ENCODE assay signal across 1 cellular context in the genomic region with DNA sequence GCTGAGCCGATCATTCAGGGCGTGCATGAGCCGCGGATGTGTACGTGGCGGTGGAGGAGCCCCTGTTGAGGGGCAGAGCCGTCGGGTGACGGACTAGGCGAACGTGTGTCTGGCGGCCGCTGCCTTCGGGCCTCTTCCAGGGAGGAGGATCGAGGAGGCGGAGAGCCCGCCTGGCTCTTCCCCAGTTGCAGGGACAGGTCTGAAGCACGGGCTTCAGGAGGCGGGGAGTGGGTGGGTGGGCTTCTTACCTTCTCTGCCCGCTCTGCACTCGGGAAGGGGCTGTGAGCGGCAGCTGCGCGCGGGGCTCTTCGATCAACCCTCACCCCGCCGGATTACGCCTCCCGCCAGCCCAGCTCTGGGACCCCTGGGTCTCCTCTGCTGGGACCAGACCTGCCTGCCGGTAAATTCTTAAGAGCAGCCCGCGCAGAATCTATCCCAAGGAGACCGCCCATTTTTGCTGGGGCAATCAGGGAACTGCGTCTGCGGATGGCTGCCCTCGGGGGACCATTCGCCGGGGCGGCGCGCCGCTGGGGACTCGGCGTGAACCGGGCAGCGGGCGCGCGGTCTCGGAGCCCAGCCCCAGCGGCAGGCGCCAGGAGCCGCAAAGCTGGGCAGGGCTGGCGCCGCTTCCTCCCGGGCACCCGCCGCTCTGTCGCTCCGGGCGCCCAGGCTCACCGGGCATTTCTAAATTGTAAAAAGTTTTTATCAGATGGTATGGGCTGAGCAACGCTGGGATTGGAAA.
TF ChIP-seq lines count a peak whose summit lies in the region.

No MANE protein-coding gene starts in this region.

TF ChIP-seq in HEK293, 187 proteins besides CTCF, POLR2A, EP300 and RAD21 (continued from another document and continues in another):
- TF ChIP-seq, protein P1, sequence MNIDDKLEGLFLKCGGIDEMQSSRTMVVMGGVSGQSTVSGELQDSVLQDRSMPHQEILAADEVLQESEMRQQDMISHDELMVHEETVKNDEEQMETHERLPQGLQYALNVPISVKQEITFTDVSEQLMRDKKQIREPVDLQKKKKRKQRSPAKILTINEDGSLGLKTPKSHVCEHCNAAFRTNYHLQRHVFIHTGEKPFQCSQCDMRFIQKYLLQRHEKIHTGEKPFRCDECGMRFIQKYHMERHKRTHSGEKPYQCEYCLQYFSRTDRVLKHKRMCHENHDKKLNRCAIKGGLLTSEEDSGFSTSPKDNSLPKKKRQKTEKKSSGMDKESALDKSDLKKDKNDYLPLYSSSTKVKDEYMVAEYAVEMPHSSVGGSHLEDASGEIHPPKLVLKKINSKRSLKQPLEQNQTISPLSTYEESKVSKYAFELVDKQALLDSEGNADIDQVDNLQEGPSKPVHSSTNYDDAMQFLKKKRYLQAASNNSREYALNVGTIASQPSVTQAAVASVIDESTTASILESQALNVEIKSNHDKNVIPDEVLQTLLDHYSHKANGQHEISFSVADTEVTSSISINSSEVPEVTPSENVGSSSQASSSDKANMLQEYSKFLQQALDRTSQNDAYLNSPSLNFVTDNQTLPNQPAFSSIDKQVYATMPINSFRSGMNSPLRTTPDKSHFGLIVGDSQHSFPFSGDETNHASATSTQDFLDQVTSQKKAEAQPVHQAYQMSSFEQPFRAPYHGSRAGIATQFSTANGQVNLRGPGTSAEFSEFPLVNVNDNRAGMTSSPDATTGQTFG (tag by site-specific recombination; IDR thresholded peaks at IDR 0.05; ENCODE audit: borderline replicate concordance) = no peak
- TF ChIP-seq ZNF837 (tag by site-specific recombination; IDR thresholded peaks at IDR 0.05) (no peak), ZNF404 (tag by site-specific recombination; IDR thresholded peaks at IDR 0.05) (no peak), ZNF610 (tag by site-specific recombination; IDR thresholded peaks at IDR 0.05; ENCODE audit: borderline replicate concordance) (no peak), ZNF664 (tag by site-specific recombination; IDR thresholded peaks at IDR 0.05) (no peak), ZNF433 (tag by site-specific recombination; IDR thresholded peaks at IDR 0.05; ENCODE audit: low read depth) (no peak), ZNF501 (tag by site-specific recombination; IDR thresholded peaks at IDR 0.05) (no peak), IKZF3 (tag by site-specific recombination; IDR thresholded peaks at IDR 0.05) (no peak), KLF9 (tag by site-specific recombination; IDR thresholded peaks at IDR 0.05; ENCODE audit: low read depth) (no peak), GLIS2 (tag by site-specific recombination; IDR thresholded peaks at IDR 0.05) (peak; percentile 65), ZNF600 (tag by site-specific recombination; IDR thresholded peaks at IDR 0.05) (0 out of 2 replicates have a peak, but pooled peaks have one; percentile 33), ZNF843 (tag by site-specific recombination; IDR thresholded peaks at IDR 0.05) (no peak), ZNF549 (tag by site-specific recombination; IDR thresholded peaks at IDR 0.05) (no peak), ZIC2 (tag by site-specific recombination; IDR thresholded peaks at IDR 0.05) (peak; percentile 57), ZEB2 (tag by site-specific recombination; IDR thresholded peaks at IDR 0.05) (no peak), KLF1 (tag by site-specific recombination; IDR thresholded peaks at IDR 0.05) (no peak), ZSCAN30 (tag by site-specific recombination; IDR thresholded peaks at IDR 0.05) (0 out of 2 replicates have a peak, but pooled peaks have one; percentile 11), ZNF555 (tag by site-specific recombination; conservative IDR thresholded peaks at IDR 0.05) (no peak), ZNF510 (tag by site-specific recombination; IDR thresholded peaks at IDR 0.05; ENCODE audit: insufficient replicate concordance) (no peak), YY2 (tag by site-specific recombination; IDR thresholded peaks at IDR 0.05) (no peak), ZBTB7A (tag by site-specific recombination; IDR thresholded peaks at IDR 0.05; ENCODE audit: low read depth) (no peak), GLI4 (tag by site-specific recombination; IDR thresholded peaks at IDR 0.05) (no peak), ZFP3 (tag by site-specific recombination; IDR thresholded peaks at IDR 0.05; ENCODE audit: low read depth) (no peak), ZBTB8A (tag by site-specific recombination; IDR thresholded peaks at IDR 0.05) (peak; percentile 12), ZNF335 (tag by site-specific recombination; conservative IDR thresholded peaks at IDR 0.05) (peak; percentile 67; the same call in 1 of the 2 replicates), ZNF629 (tag by site-specific recombination; IDR thresholded peaks at IDR 0.05) (no peak), ZSCAN23 (tag by site-specific recombination; IDR thresholded peaks at IDR 0.05) (no peak), ZNF544 (tag by site-specific recombination; IDR thresholded peaks at IDR 0.05) (no peak), ZNF112 (tag by site-specific recombination; IDR thresholded peaks at IDR 0.05) (no peak), ZNF114 (tag by site-specific recombination; IDR thresholded peaks at IDR 0.05) (no peak), BCL11B (tag by site-specific recombination; IDR thresholded peaks at IDR 0.05; ENCODE audit: low read depth) (no peak), ZNF747 (tag by site-specific recombination; IDR thresholded peaks at IDR 0.05) (no peak), ZNF354C (tag by site-specific recombination; IDR thresholded peaks at IDR 0.05; ENCODE audit: borderline replicate concordance, low read depth) (no peak), ZNF530 (tag by site-specific recombination; IDR thresholded peaks at IDR 0.05; ENCODE audit: low read depth) (no peak), ZNF302 (tag by site-specific recombination; IDR thresholded peaks at IDR 0.05; ENCODE audit: low read depth) (no peak), ZNF24 (tag by site-specific recombination; IDR thresholded peaks at IDR 0.05) (no peak), ZBTB1 (tag by site-specific recombination; IDR thresholded peaks at IDR 0.05) (no peak), ZNF133 (tag by site-specific recombination; IDR thresholded peaks at IDR 0.05) (no peak), ZSCAN16 (tag by site-specific recombination; IDR thresholded peaks at IDR 0.05) (no peak), ZNF560 (tag by site-specific recombination; IDR thresholded peaks at IDR 0.05; ENCODE audit: borderline replicate concordance) (no peak), ZNF202 (tag by site-specific recombination; IDR thresholded peaks at IDR 0.05; ENCODE audit: borderline replicate concordance) (no peak)
- TF ChIP-seq, protein P2, sequence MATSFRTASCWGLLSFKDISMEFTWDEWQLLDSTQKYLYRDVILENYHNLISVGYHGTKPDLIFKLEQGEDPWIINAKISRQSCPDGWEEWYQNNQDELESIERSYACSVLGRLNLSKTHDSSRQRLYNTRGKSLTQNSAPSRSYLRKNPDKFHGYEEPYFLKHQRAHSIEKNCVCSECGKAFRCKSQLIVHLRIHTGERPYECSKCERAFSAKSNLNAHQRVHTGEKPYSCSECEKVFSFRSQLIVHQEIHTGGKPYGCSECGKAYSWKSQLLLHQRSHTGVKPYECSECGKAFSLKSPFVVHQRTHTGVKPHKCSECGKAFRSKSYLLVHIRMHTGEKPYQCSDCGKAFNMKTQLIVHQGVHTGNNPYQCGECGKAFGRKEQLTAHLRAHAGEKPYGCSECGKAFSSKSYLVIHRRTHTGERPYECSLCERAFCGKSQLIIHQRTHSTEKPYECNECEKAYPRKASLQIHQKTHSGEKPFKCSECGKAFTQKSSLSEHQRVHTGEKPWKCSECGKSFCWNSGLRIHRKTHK (tag by site-specific recombination; IDR thresholded peaks at IDR 0.05) = no peak
- TF ChIP-seq, protein P3, sequence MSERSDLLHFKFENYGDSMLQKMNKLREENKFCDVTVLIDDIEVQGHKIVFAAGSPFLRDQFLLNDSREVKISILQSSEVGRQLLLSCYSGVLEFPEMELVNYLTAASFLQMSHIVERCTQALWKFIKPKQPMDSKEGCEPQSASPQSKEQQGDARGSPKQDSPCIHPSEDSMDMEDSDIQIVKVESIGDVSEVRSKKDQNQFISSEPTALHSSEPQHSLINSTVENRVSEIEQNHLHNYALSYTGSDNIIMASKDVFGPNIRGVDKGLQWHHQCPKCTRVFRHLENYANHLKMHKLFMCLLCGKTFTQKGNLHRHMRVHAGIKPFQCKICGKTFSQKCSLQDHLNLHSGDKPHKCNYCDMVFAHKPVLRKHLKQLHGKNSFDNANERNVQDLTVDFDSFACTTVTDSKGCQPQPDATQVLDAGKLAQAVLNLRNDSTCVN (tag by site-specific recombination; optimal IDR thresholded peaks at IDR 0.05) = peak; percentile 63
- TF ChIP-seq, protein P4, sequence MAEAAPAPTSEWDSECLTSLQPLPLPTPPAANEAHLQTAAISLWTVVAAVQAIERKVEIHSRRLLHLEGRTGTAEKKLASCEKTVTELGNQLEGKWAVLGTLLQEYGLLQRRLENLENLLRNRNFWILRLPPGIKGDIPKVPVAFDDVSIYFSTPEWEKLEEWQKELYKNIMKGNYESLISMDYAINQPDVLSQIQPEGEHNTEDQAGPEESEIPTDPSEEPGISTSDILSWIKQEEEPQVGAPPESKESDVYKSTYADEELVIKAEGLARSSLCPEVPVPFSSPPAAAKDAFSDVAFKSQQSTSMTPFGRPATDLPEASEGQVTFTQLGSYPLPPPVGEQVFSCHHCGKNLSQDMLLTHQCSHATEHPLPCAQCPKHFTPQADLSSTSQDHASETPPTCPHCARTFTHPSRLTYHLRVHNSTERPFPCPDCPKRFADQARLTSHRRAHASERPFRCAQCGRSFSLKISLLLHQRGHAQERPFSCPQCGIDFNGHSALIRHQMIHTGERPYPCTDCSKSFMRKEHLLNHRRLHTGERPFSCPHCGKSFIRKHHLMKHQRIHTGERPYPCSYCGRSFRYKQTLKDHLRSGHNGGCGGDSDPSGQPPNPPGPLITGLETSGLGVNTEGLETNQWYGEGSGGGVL (tag by site-specific recombination; IDR thresholded peaks at IDR 0.05) = no peak
- TF ChIP-seq, protein P5, sequence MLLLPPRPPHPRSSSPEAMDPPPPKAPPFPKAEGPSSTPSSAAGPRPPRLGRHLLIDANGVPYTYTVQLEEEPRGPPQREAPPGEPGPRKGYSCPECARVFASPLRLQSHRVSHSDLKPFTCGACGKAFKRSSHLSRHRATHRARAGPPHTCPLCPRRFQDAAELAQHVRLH (tag by site-specific recombination; IDR thresholded peaks at IDR 0.05) = no peak
- TF ChIP-seq, protein P6, sequence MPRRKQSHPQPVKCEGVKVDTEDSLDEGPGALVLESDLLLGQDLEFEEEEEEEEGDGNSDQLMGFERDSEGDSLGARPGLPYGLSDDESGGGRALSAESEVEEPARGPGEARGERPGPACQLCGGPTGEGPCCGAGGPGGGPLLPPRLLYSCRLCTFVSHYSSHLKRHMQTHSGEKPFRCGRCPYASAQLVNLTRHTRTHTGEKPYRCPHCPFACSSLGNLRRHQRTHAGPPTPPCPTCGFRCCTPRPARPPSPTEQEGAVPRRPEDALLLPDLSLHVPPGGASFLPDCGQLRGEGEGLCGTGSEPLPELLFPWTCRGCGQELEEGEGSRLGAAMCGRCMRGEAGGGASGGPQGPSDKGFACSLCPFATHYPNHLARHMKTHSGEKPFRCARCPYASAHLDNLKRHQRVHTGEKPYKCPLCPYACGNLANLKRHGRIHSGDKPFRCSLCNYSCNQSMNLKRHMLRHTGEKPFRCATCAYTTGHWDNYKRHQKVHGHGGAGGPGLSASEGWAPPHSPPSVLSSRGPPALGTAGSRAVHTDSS (tag by site-specific recombination; IDR thresholded peaks at IDR 0.05) = no peak
- TF ChIP-seq, protein P7, sequence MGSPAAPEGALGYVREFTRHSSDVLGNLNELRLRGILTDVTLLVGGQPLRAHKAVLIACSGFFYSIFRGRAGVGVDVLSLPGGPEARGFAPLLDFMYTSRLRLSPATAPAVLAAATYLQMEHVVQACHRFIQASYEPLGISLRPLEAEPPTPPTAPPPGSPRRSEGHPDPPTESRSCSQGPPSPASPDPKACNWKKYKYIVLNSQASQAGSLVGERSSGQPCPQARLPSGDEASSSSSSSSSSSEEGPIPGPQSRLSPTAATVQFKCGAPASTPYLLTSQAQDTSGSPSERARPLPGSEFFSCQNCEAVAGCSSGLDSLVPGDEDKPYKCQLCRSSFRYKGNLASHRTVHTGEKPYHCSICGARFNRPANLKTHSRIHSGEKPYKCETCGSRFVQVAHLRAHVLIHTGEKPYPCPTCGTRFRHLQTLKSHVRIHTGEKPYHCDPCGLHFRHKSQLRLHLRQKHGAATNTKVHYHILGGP (tag by site-specific recombination; IDR thresholded peaks at IDR 0.05) = no peak
- TF ChIP-seq, protein P8, sequence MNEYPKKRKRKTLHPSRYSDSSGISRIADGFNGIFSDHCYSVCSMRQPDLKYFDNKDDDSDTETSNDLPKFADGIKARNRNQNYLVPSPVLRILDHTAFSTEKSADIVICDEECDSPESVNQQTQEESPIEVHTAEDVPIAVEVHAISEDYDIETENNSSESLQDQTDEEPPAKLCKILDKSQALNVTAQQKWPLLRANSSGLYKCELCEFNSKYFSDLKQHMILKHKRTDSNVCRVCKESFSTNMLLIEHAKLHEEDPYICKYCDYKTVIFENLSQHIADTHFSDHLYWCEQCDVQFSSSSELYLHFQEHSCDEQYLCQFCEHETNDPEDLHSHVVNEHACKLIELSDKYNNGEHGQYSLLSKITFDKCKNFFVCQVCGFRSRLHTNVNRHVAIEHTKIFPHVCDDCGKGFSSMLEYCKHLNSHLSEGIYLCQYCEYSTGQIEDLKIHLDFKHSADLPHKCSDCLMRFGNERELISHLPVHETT (tag by site-specific recombination; IDR thresholded peaks at IDR 0.05) = no peak
- TF ChIP-seq, protein P9, sequence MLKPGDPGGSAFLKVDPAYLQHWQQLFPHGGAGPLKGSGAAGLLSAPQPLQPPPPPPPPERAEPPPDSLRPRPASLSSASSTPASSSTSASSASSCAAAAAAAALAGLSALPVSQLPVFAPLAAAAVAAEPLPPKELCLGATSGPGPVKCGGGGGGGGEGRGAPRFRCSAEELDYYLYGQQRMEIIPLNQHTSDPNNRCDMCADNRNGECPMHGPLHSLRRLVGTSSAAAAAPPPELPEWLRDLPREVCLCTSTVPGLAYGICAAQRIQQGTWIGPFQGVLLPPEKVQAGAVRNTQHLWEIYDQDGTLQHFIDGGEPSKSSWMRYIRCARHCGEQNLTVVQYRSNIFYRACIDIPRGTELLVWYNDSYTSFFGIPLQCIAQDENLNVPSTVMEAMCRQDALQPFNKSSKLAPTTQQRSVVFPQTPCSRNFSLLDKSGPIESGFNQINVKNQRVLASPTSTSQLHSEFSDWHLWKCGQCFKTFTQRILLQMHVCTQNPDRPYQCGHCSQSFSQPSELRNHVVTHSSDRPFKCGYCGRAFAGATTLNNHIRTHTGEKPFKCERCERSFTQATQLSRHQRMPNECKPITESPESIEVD (tag by site-specific recombination; IDR thresholded peaks at IDR 0.05) = no peak
